In the genomic region with DNA sequence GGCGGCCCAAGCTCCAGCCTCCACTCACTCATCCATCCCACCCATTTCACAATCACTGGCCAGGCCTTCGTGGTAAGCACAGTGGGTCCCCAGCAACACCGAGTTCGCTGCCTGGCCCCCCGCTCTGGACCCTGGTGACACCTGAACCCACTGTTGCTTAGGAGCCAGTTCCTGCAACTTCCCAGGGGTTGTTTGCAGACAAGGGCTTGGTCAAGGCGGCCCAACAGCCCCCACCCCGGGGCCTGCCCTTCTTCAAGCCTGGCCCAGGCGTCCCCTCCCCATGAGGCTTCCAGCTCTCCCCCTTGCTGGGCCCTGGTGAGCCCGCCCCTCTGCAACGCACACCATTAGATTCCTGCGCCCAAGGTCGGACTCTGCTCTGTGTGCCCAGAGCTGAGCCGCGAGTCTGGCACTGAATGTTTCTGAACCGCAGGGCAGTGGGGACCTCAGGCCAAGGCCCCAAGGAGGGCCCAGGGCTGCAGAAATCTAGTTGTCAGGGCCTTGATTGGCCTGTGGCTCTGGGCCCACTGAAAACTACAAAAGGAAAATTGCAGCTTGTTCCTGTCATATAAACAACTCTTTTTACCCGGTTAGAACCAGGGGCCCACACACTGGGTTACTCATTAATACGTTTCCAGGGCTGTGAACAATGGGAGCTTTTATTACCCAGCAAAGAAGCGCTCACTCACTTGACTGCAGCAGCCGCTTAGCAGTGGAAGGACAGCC, we compare ENCODE assay signal across 1 cellular context.
TF ChIP-seq lines count a peak whose summit lies in the region.

No MANE protein-coding gene starts in this region.

TF ChIP-seq in HepG2, 621 proteins besides CTCF, POLR2A, EP300 and RAD21 (continued from another document and continues in another):
- TF ChIP-seq FOXJ3 (CRISPR knock-in tag; IDR thresholded peaks at IDR 0.05; ENCODE audit: borderline replicate concordance) (peak; percentile 90), ZNF776 (CRISPR knock-in tag; IDR thresholded peaks at IDR 0.05) (no peak), SPEN (CRISPR knock-in tag; IDR thresholded peaks at IDR 0.05; ENCODE audit: low read depth) (peak; percentile 84; the same call in 1 of the 2 replicates), PRDM15 (CRISPR knock-in tag; IDR thresholded peaks at IDR 0.05) (peak; percentile 22; the same call in 1 of the 2 replicates), JDP2 (CRISPR knock-in tag; IDR thresholded peaks at IDR 0.05; ENCODE audit: borderline replicate concordance) (no peak), ZNF430 (CRISPR knock-in tag; IDR thresholded peaks at IDR 0.05) (peak; percentile 67), PBX2 (CRISPR knock-in tag; IDR thresholded peaks at IDR 0.05) (no peak), KLF16 (CRISPR knock-in tag; IDR thresholded peaks at IDR 0.05) (peak in 1 of 2 experiments; percentile 70; a peak in 1 of 4 replicates), GTF3A (CRISPR knock-in tag; conservative IDR thresholded peaks at IDR 0.05) (peak; percentile 2; the same call in 1 of the 2 replicates), CEBPZ (IDR thresholded peaks at IDR 0.05; ENCODE audit: low read length) (no peak), AHDC1 (CRISPR knock-in tag; IDR thresholded peaks at IDR 0.05; ENCODE audit: borderline replicate concordance) (peak; percentile 78; the same call in 1 of the 2 replicates), ZBTB1 (CRISPR knock-in tag; IDR thresholded peaks at IDR 0.05; ENCODE audit: borderline replicate concordance) (no peak), MTA3 (CRISPR knock-in tag; IDR thresholded peaks at IDR 0.05) (no peak), GTF2F1 (IDR thresholded peaks at IDR 0.05; ENCODE audit: low read length) (peak; percentile 63; the same call in 1 of the 2 replicates), ZNF674 (CRISPR knock-in tag; IDR thresholded peaks at IDR 0.05; ENCODE audit: low read depth) (no peak), ZNF574 (CRISPR knock-in tag; IDR thresholded peaks at IDR 0.05) (peak; percentile 82), GATAD1 (CRISPR knock-in tag; IDR thresholded peaks at IDR 0.05) (peak; percentile 18; the same call in 1 of the 2 replicates), KAT2B (IDR thresholded peaks at IDR 0.05; ENCODE audit: borderline replicate concordance, low read depth, low read length) (no peak), HMGA1 (CRISPR knock-in tag; conservative IDR thresholded peaks at IDR 0.05) (no peak), ZBTB38 (CRISPR knock-in tag; IDR thresholded peaks at IDR 0.05) (peak; percentile 80), ELF3 (CRISPR knock-in tag; IDR thresholded peaks at IDR 0.05) (no peak; the same call in 1 of the 2 replicates), KLF15 (CRISPR knock-in tag; IDR thresholded peaks at IDR 0.05; ENCODE audit: borderline replicate concordance) (no peak; the same call in 1 of the 2 replicates), ZKSCAN5 (CRISPR knock-in tag; IDR thresholded peaks at IDR 0.05) (no peak), ZNF329 (CRISPR knock-in tag; IDR thresholded peaks at IDR 0.05; ENCODE audit: low read depth) (0 out of 2 replicates have a peak, but pooled peaks have one; percentile 12), NFIC (IDR thresholded peaks at IDR 0.05; ENCODE audit: low read length) (no peak), ZNF207 (IDR thresholded peaks at IDR 0.05; ENCODE audit: borderline replicate concordance) (no peak), SKI (IDR thresholded peaks at IDR 0.05; ENCODE audit: partially characterized antibody) (peak; percentile 51), U2AF2 (IDR thresholded peaks at IDR 0.05; ENCODE audit: low read depth, low read length) (no peak), REL (CRISPR knock-in tag; conservative IDR thresholded peaks at IDR 0.05) (no peak), ZSCAN31 (CRISPR knock-in tag; IDR thresholded peaks at IDR 0.05; ENCODE audit: low read depth) (peak; percentile 68; the same call in 1 of the 2 replicates), CAMTA2 (CRISPR knock-in tag; IDR thresholded peaks at IDR 0.05; ENCODE audit: borderline replicate concordance) (0 out of 2 replicates have a peak, but pooled peaks have one; percentile 26)
- TF ChIP-seq, protein P1, sequence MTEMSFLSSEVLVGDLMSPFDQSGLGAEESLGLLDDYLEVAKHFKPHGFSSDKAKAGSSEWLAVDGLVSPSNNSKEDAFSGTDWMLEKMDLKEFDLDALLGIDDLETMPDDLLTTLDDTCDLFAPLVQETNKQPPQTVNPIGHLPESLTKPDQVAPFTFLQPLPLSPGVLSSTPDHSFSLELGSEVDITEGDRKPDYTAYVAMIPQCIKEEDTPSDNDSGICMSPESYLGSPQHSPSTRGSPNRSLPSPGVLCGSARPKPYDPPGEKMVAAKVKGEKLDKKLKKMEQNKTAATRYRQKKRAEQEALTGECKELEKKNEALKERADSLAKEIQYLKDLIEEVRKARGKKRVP (CRISPR knock-in tag; IDR thresholded peaks at IDR 0.05), result no peak
- TF ChIP-seq, protein P2, sequence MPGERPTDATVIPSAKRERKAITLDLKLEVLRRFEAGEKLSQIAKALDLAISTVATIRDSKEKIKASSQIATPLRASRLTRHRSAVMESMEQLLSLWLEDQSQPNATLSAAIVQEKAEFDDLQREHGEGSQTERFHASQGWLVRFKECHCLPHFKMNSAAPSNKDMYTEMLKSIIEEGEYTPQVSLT (CRISPR knock-in tag; IDR thresholded peaks at IDR 0.05; ENCODE audit: borderline replicate concordance, low read depth), result no peak
- TF ChIP-seq, protein P3, sequence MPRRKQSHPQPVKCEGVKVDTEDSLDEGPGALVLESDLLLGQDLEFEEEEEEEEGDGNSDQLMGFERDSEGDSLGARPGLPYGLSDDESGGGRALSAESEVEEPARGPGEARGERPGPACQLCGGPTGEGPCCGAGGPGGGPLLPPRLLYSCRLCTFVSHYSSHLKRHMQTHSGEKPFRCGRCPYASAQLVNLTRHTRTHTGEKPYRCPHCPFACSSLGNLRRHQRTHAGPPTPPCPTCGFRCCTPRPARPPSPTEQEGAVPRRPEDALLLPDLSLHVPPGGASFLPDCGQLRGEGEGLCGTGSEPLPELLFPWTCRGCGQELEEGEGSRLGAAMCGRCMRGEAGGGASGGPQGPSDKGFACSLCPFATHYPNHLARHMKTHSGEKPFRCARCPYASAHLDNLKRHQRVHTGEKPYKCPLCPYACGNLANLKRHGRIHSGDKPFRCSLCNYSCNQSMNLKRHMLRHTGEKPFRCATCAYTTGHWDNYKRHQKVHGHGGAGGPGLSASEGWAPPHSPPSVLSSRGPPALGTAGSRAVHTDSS (CRISPR knock-in tag; conservative IDR thresholded peaks at IDR 0.05), result no peak
